In genomic region chr20:19130613-19130984, GRCh38 we compare ENCODE assay signal across 17 cellular contexts.
"Had no signal": no experiment of that assay in that cellular context is flagged by ENCODE, and none has a peak within 500 bp of the region (broad histone marks: within the 10 kb centered on the region; RNA-seq: fewer than 3 reads in every experiment).

No MANE protein-coding gene starts in this region.

- H3K4me1 ChIP-seq: SJSA1 had no signal

- H3K4me3 ChIP-seq: SJSA1 had no signal

- H3K27me3 ChIP-seq: SJSA1 had no signal

- H3K27ac Mint-ChIP-seq: activated CD8-positive, alpha-beta T cell treated with anti-CD3 and anti-CD28 coated beads, Interleukin-2, amount 10 ng/mL, durations not matched to agents 7 days and 5 days; activated naive CD4-positive, alpha-beta T cell treated with anti-CD3 and anti-CD28 coated beads, Interleukin-2, amount 50 U/mL, for 24 hours; T-helper 1 cell treated with Interleukin-12 subunit alpha and Interleukin-12 subunit beta and Interleukin-4 antibody, amounts not matched to agents 30 μg/mL and 1 μg/mL, for 36 hours; WTC11 had no signal

- H3K4me3 Mint-ChIP-seq: activated CD8-positive, alpha-beta T cell treated with anti-CD3 and anti-CD28 coated beads, Interleukin-2, amount 10 ng/mL, durations not matched to agents 7 days and 5 days; activated naive CD4-positive, alpha-beta T cell treated with anti-CD3 and anti-CD28 coated beads, Interleukin-2, amount 50 U/mL, for 24 hours; brain; T-helper 1 cell treated with Interleukin-12 subunit alpha and Interleukin-12 subunit beta and Interleukin-4 antibody, amounts not matched to agents 30 μg/mL and 1 μg/mL, for 36 hours; WTC11 had no signal

- H3K36me3 ChIP-seq: SJSA1 had no signal

- H3K36me3 Mint-ChIP-seq: activated naive CD4-positive, alpha-beta T cell treated with anti-CD3 and anti-CD28 coated beads, Interleukin-2, amount 50 U/mL, for 24 hours; brain had no signal

- H3K4me1 Mint-ChIP-seq: activated naive CD4-positive, alpha-beta T cell treated with anti-CD3 and anti-CD28 coated beads, Interleukin-2, amount 50 U/mL, for 24 hours; WTC11 had no signal

- H3K9ac ChIP-seq: KMS-11 had no signal

- H3K4me2 ChIP-seq: KMS-11 had no signal

- H3K27ac ChIP-seq: KMS-11, SJSA1 had no signal

- H3K9me3 Mint-ChIP-seq: T-helper 1 cell treated with Interleukin-12 subunit alpha and Interleukin-12 subunit beta and Interleukin-4 antibody, amounts not matched to agents 30 μg/mL and 1 μg/mL, for 36 hours had no signal

- DNase-seq: activated CD4-positive, alpha-beta T cell treated with anti-CD3 and anti-CD28 coated beads for 48 hours; activated CD4-positive, alpha-beta T cell treated with anti-CD3 and anti-CD28 coated beads, Interleukin-2, amount 50 U/mL, for 4 hours; activated CD4-positive, CD25-positive, alpha-beta regulatory T cell treated with anti-CD3 and anti-CD28 coated beads, Interleukin-2, amount 50 U/mL, for 72 hours; activated CD8-positive, alpha-beta memory T cell treated with anti-CD3 and anti-CD28 coated beads, Interleukin-2, amount 50 U/mL, for 48 hours; activated CD8-positive, alpha-beta T cell treated with anti-CD3 and anti-CD28 coated beads, Interleukin-2, amount 10 ng/mL, durations not matched to agents 7 days and 5 days; activated effector memory CD4-positive, alpha-beta T cell treated with Interleukin-2 at 50 U/mL for 16 hours; activated naive CD4-positive, alpha-beta T cell; activated T-cell treated with anti-CD3 and anti-CD28 coated beads, Interleukin-2, amount 50 U/mL, for 1 hour; NCI-H1694 treated with DMSO at 0.1 percent for 48 hours; NCI-H748 treated with DMSO at 0.1 percent for 48 hours; PC-3 had no signal
